In genomic region chr2:118763797-118764196, GRCh38 we compare ENCODE assay signal across 13 cellular contexts.
DNase-seq lines count a peak whose midpoint lies in the region; ATAC-seq and TF ChIP-seq lines count a peak whose summit lies in the region.
"Had no signal": no experiment of that assay in that cellular context is flagged by ENCODE, and none has a peak within 500 bp of the region (broad histone marks: within the 10 kb centered on the region; RNA-seq: fewer than 3 reads in every experiment).

No MANE protein-coding gene starts in this region.

- H3K4me3 Mint-ChIP-seq in stimulated activated naive CD8-positive, alpha-beta T cell treated with anti-CD3 and anti-CD28 coated beads, Interleukin-15, amount 100 ng/mL, for 72 hours, result no peak overlapping the region
- H3K4me3 Mint-ChIP-seq: activated T-helper 1 cell treated with anti-CD3 and anti-CD28 coated beads, Interleukin-12 subunit alpha, Interleukin-12 subunit beta, Interleukin-2, Interleukin-4 antibody, amounts not matched to agents 30 ng/mL and 10 ng/mL and 1 ng/mL, durations not matched to agents 14 hours and 24 hours and 36 hours had no signal

- H3K4me1 Mint-ChIP-seq in stimulated activated naive CD8-positive, alpha-beta T cell treated with anti-CD3 and anti-CD28 coated beads, Interleukin-15, amount 100 ng/mL, for 72 hours, result no peaks in the 10 kb centered on the region

- no peaks in the 10 kb centered on the region for H3K9me3 Mint-ChIP-seq in stimulated activated naive CD8-positive, alpha-beta T cell treated with anti-CD3 and anti-CD28 coated beads, Interleukin-15, amount 100 ng/mL, for 72 hours
- H3K9me3 Mint-ChIP-seq: activated T-helper 1 cell treated with anti-CD3 and anti-CD28 coated beads, Interleukin-12 subunit alpha, Interleukin-12 subunit beta, Interleukin-2, Interleukin-4 antibody, amounts not matched to agents 30 ng/mL and 10 ng/mL and 1 ng/mL, durations not matched to agents 14 hours and 24 hours and 36 hours had no signal

- H3K27ac ChIP-seq in parathyroid adenoma, result no peak overlapping the region
- H3K27ac ChIP-seq: testis had no signal

- no peaks in the 10 kb centered on the region for H3K27me3 ChIP-seq in parathyroid adenoma (ENCODE audit: control insufficient read depth, insufficient read depth, low read length)
- H3K27me3 ChIP-seq: testis had no signal

- DNase-seq in DMS114 treated with DMSO at 0.1 percent for 48 hours (lab: John Stamatoyannopoulos, UW; ENCODE audit: unreplicated experiment) (peak; percentile 41), NCI-H82 treated with DMSO at 0.1 percent for 48 hours (lab: John Stamatoyannopoulos, UW; ENCODE audit: unreplicated experiment) (peak; percentile 33), fibroblast of gingiva (ENCODE audit: low read depth) (peak; percentile 15), NCI-H1417 treated with DMSO at 0.1 percent for 48 hours (lab: John Stamatoyannopoulos, UW) (no peak)
- no peak for DNase-seq in stimulated activated naive CD8-positive, alpha-beta T cell treated with anti-CD3 and anti-CD28 coated beads, Interleukin-15, Interleukin-2, amounts not matched to agents 100 U/mL and 50 U/mL, for 24 hours
- no peak for DNase-seq in stimulated activated naive CD8-positive, alpha-beta T cell treated with anti-CD3 and anti-CD28 coated beads, Interleukin-15, amount 100 ng/mL, for 72 hours
- DNase-seq: DMS153, hypothalamus, NCI-H1105, testis had no signal

- H3K9me3 ChIP-seq in parathyroid adenoma (ENCODE audit: control insufficient read depth, low read length), result no peaks in the 10 kb centered on the region
- H3K9me3 ChIP-seq: testis had no signal

- no peak overlapping the region for H3K9ac ChIP-seq in parathyroid adenoma

- H3K27ac Mint-ChIP-seq in stimulated activated naive CD8-positive, alpha-beta T cell treated with anti-CD3 and anti-CD28 coated beads, Interleukin-15, amount 100 ng/mL, for 72 hours, result no peak overlapping the region
- H3K27ac Mint-ChIP-seq: activated T-helper 1 cell treated with anti-CD3 and anti-CD28 coated beads, Interleukin-12 subunit alpha, Interleukin-12 subunit beta, Interleukin-2, Interleukin-4 antibody, amounts not matched to agents 30 ng/mL and 10 ng/mL and 1 ng/mL, durations not matched to agents 14 hours and 24 hours and 36 hours had no signal

- no peak for ATAC-seq in stimulated activated naive CD8-positive, alpha-beta T cell treated with anti-CD3 and anti-CD28 coated beads, Interleukin-15, Interleukin-2, amounts not matched to agents 100 U/mL and 50 U/mL, for 24 hours
- no peak for ATAC-seq in GM19324 (IDR thresholded peaks at IDR 0.05; ENCODE audit: low FRiP score, unreplicated experiment)
- no peak for ATAC-seq in stimulated activated naive CD8-positive, alpha-beta T cell treated with anti-CD3 and anti-CD28 coated beads, Interleukin-15, amount 100 ng/mL, for 72 hours

- peak; percentile 17 for TF ChIP-seq CTCF in parathyroid adenoma (IDR thresholded peaks at IDR 0.05)

- no peak overlapping the region for H3K4me2 ChIP-seq in parathyroid adenoma (ENCODE audit: low read length)

- H2AFZ ChIP-seq in parathyroid adenoma, result no peak overlapping the region

- no peaks in the 10 kb centered on the region for H3K79me2 ChIP-seq in parathyroid adenoma

- no peaks in the 10 kb centered on the region for H3K36me3 ChIP-seq in parathyroid adenoma (ENCODE audit: control insufficient read depth, insufficient read depth, low read length)

- no peak overlapping the region for H3K4me3 ChIP-seq in parathyroid adenoma (ENCODE audit: low read depth, low read length)
- H3K4me3 ChIP-seq: testis had no signal

- H3K4me1 ChIP-seq in parathyroid adenoma, result no peaks in the 10 kb centered on the region
- H3K4me1 ChIP-seq: testis had no signal

- H3K27me3 Mint-ChIP-seq in stimulated activated naive CD8-positive, alpha-beta T cell treated with anti-CD3 and anti-CD28 coated beads, Interleukin-15, amount 100 ng/mL, for 72 hours, result peaks cover 68% of the 10 kb centered on the region

Comparison
In these comparisons a context has a peak if more than half of its experiments do, and no peak if none do; other contexts are left out.
1. DNase-seq: peak in DMS114 treated with DMSO at 0.1 percent for 48 hours (single experiment), NCI-H82 treated with DMSO at 0.1 percent for 48 hours (single experiment) and fibroblast of gingiva (single experiment); none in stimulated activated naive CD8-positive, alpha-beta T cell treated with anti-CD3 and anti-CD28 coated beads, Interleukin-15, Interleukin-2, amounts not matched to agents 100 U/mL and 50 U/mL, for 24 hours (single experiment), NCI-H1417 treated with DMSO at 0.1 percent for 48 hours (single experiment) and stimulated activated naive CD8-positive, alpha-beta T cell treated with anti-CD3 and anti-CD28 coated beads, Interleukin-15, amount 100 ng/mL, for 72 hours (0 of 2).